In genomic region chr21:36909901-36910561, GRCh38 we compare ENCODE assay signal across 11 cellular contexts. TPM values are rescaled to one million over a fixed set of nuclear protein-coding genes. Genes with fewer than 3 reads are reported as not detected.
DNase-seq lines count a peak whose midpoint lies in the region; ATAC-seq, FAIRE-seq and TF ChIP-seq lines count a peak whose summit lies in the region.
"Had no signal": no experiment of that assay in that cellular context is flagged by ENCODE, and none has a peak within 500 bp of the region (broad histone marks: within the 10 kb centered on the region; RNA-seq: fewer than 3 reads in every experiment).

No MANE protein-coding gene starts in this region.

- no peak for FAIRE-seq in urothelium cell line (lab: Jason Lieb, UNC)

- H3K27me3 ChIP-seq in SJSA1 (replicated peaks) (no peaks in the 10 kb centered on the region), GM23338 (ENCODE audit: insufficient read depth) (no peaks in the 10 kb centered on the region)
- H3K27me3 ChIP-seq: colonic mucosa, stomach had no signal

- H3K36me3 Mint-ChIP-seq in GM23338 (ENCODE audit: low read depth): 0 out of 3 replicates have a peak, but pooled peaks cover 3% of the 10 kb centered on the region

- no peak overlapping the region for H2AFZ ChIP-seq in GM23338

- H3F3A ChIP-seq in GM23338 (replicated peaks; ENCODE audit: low read depth): no peaks in the 10 kb centered on the region

- peaks cover 3% of the 10 kb centered on the region; the same call in 1 of the 2 replicates for H3K36me3 ChIP-seq in SJSA1
- no peaks in the 10 kb centered on the region for H3K36me3 ChIP-seq in GM23338 (ENCODE audit: insufficient read depth)
- H3K36me3 ChIP-seq: colonic mucosa, stomach had no signal

- H3K27ac ChIP-seq in SJSA1: peak overlapping the region; percentile 99
- H3K27ac ChIP-seq in GM23338 (ENCODE audit: low read depth): no peak overlapping the region
- H3K27ac ChIP-seq: colonic mucosa, stomach had no signal

- TF ChIP-seq CTCF in GM23338 (conservative IDR thresholded peaks at IDR 0.05; ENCODE audit: low read depth in 2 of 2): no peak

- no peaks in the 10 kb centered on the region for H3K9me3 ChIP-seq in SJSA1 (replicated peaks)
- H3K9me3 ChIP-seq: colonic mucosa, stomach had no signal

- H3K4me3 Mint-ChIP-seq in GM23338: no peak overlapping the region
- H3K4me3 Mint-ChIP-seq: nephron had no signal

- H3K4me2 ChIP-seq in GM23338: no peak overlapping the region

- no peaks in the 10 kb centered on the region for H3K9me2 ChIP-seq in GM23338 (ENCODE audit: insufficient read depth)

- DNase-seq in stimulated activated CD4-positive, alpha-beta T cell treated with anti-CD3 and anti-CD28 coated beads, Interleukin-4, amount 100 ng/mL, for 24 hours: peak; percentile 35
- DNase-seq in stimulated activated CD4-positive, alpha-beta T cell treated with anti-CD3 and anti-CD28 coated beads, Interleukin-2, amount 100 ng/mL, for 48 hours: no peak
- DNase-seq in SJSA1 (ENCODE audit: low read depth in 1 of 2, low spot score in 2 of 2) (peak; percentile 80 to 92), fibroblast of gingiva (ENCODE audit: low read depth) (peak; percentile 97), urothelium cell line (ENCODE audit: low spot score) (peak; percentile 34), HK-2 (ENCODE audit: unreplicated experiment) (no peak), GM23338 (ENCODE audit: low spot score) (no peak)
- no peak for DNase-seq in central memory CD4-positive, alpha-beta T cell
- DNase-seq: colonic mucosa, stomach had no signal

- no peak overlapping the region for H3K4me3 ChIP-seq in SJSA1
- H3K4me3 ChIP-seq in GM23338: no peak overlapping the region
- H3K4me3 ChIP-seq: colonic mucosa, stomach had no signal

- no peaks in the 10 kb centered on the region for H3K9me3 Mint-ChIP-seq in GM23338
- H3K9me3 Mint-ChIP-seq: nephron had no signal

- H3K27ac Mint-ChIP-seq in GM23338: no peak overlapping the region

- H3K4me1 ChIP-seq in SJSA1 (replicated peaks): peaks cover 36% of the 10 kb centered on the region
- peaks cover 12% of the 10 kb centered on the region for H3K4me1 ChIP-seq in GM23338 (ENCODE audit: insufficient read depth)

- H3K79me2 ChIP-seq in GM23338 (replicated peaks; ENCODE audit: insufficient read depth): no peaks in the 10 kb centered on the region

- ATAC-seq in GM23338: no peak

- H3K27me3 Mint-ChIP-seq in GM23338 (ENCODE audit: insufficient read depth, low read depth, poor library complexity): peaks cover 2% of the 10 kb centered on the region

- no peaks in the 10 kb centered on the region for H4K20me1 ChIP-seq in GM23338 (replicated peaks; ENCODE audit: insufficient read depth)

- peaks cover 17% of the 10 kb centered on the region for H3K4me1 Mint-ChIP-seq in GM23338

TF ChIP-seq in GM23338, 12 proteins besides CTCF, POLR2A, EP300 and RAD21:
- TF ChIP-seq ZNF331 (CRISPR knock-in tag; IDR thresholded peaks at IDR 0.05; ENCODE audit: low read depth) (no peak), STAT1 (IDR thresholded peaks at IDR 0.05; ENCODE audit: unreplicated experiment) (no peak), ZNF462 (CRISPR knock-in tag; IDR thresholded peaks at IDR 0.05) (no peak)
TF ChIP-seq in GM23338: peak in this region for 0.

RNA-seq across cellular contexts. Expression of gene HLCS, which starts 56.4 kb away (rescaled TPM):
- total RNA-seq in SJSA1 (2014; rRNA removed; shearing (Covaris generic)): 12.7 and 20.9 TPM in 2 replicates
- total RNA-seq in GM23338 (2014; rRNA removed; shearing (Covaris generic)): 14.7 and 28.9 TPM in 2 replicates
- 5.0 and 6.1 TPM in 2 replicates for polyA plus RNA-seq in GM23338 (2016; fragmentation: Nextera tagmentation; extraction: Ambion mirVana)

Comparison
In these comparisons a context has a peak if more than half of its experiments do, and no peak if none do; other contexts are left out.
1. DNase-seq: peak in stimulated activated CD4-positive, alpha-beta T cell treated with anti-CD3 and anti-CD28 coated beads, Interleukin-4, amount 100 ng/mL, for 24 hours (single experiment), SJSA1 (2 of 2), fibroblast of gingiva (single experiment) and urothelium cell line (single experiment); none in stimulated activated CD4-positive, alpha-beta T cell treated with anti-CD3 and anti-CD28 coated beads, Interleukin-2, amount 100 ng/mL, for 48 hours (0 of 2), HK-2 (single experiment), central memory CD4-positive, alpha-beta T cell (single experiment) and GM23338 (single experiment).